In genomic region chr5:172321593-172321992, GRCh38 we compare ENCODE assay signal across 14 cellular contexts. TPM values are rescaled to one million over a fixed set of nuclear protein-coding genes. Genes with fewer than 3 reads are reported as not detected.
DNase-seq lines count a peak whose midpoint lies in the region; ATAC-seq and TF ChIP-seq lines count a peak whose summit lies in the region.
"Had no signal": no experiment of that assay in that cellular context is flagged by ENCODE, and none has a peak within 500 bp of the region (broad histone marks: within the 10 kb centered on the region; RNA-seq: fewer than 3 reads in every experiment).

No MANE protein-coding gene starts in this region.

- H3K4me1 Mint-ChIP-seq in Calu3 (ENCODE audit: low read depth, unreplicated experiment), result no peaks in the 10 kb centered on the region

- DNase-seq in NCI-H146 treated with DMSO at 0.1 percent for 48 hours (lab: John Stamatoyannopoulos, UW; ENCODE audit: unreplicated experiment) (peak; percentile 23), osteoblast (ENCODE audit: insufficient read length, low spot score, missing footprints) (no peak), Calu3 (no peak), sigmoid colon (no peak)
- DNase-seq: activated T-cell treated with anti-CD3 and anti-CD28 coated beads, Interleukin-2, amount 50 U/mL, for 24 hours; brain microvascular endothelial cell; heart right ventricle; mesendoderm; stimulated activated CD4-positive, alpha-beta T cell treated with anti-CD3 and anti-CD28 coated beads, Interleukin-4, amount 100 ng/mL, for 24 hours; testis had no signal

- H3K9me3 Mint-ChIP-seq in Calu3 (ENCODE audit: low read depth, unreplicated experiment), result no peaks in the 10 kb centered on the region
- H3K9me3 Mint-ChIP-seq: activated T-cell treated with anti-CD3 and anti-CD28 coated beads, Interleukin-2, amount 50 U/mL, for 24 hours had no signal

- no peaks in the 10 kb centered on the region for H3K36me3 Mint-ChIP-seq in Calu3 (ENCODE audit: insufficient read depth, unreplicated experiment)
- H3K36me3 Mint-ChIP-seq: activated naive CD8-positive, alpha-beta T cell had no signal

- H3K79me2 ChIP-seq in osteoblast (ENCODE audit: insufficient read depth, low read length), result no peaks in the 10 kb centered on the region

- no peak for TF ChIP-seq POLR2A in sigmoid colon (IDR thresholded peaks at IDR 0.05)

- no peaks in the 10 kb centered on the region for H3K27me3 Mint-ChIP-seq in Calu3 (ENCODE audit: unreplicated experiment)
- H3K27me3 Mint-ChIP-seq: activated naive CD8-positive, alpha-beta T cell; activated T-cell treated with anti-CD3 and anti-CD28 coated beads, Interleukin-2, amount 50 U/mL, for 24 hours had no signal

- BruUV-seq in Calu3 (replicated peaks; lab: Mats Ljungman, UMichigan), result no TSS peak

- H3K4me3 ChIP-seq in osteoblast (ENCODE audit: insufficient read depth, low read length) (no peak overlapping the region), sigmoid colon (no peak overlapping the region)
- H3K4me3 ChIP-seq: heart right ventricle, testis had no signal

- H3K4me1 ChIP-seq in osteoblast (ENCODE audit: insufficient read depth, low read length) (peaks cover 13% of the 10 kb centered on the region), sigmoid colon (no peaks in the 10 kb centered on the region)
- H3K4me1 ChIP-seq: testis had no signal

- no peaks in the 10 kb centered on the region for H3K9me3 ChIP-seq in osteoblast (ENCODE audit: low read depth, low read length)
- H3K9me3 ChIP-seq in sigmoid colon, result no peaks in the 10 kb centered on the region
- H3K9me3 ChIP-seq: heart right ventricle, testis had no signal

- TF ChIP-seq EP300 in sigmoid colon (IDR thresholded peaks at IDR 0.05), result no peak

- intact Hi-C loops in Calu3 (cut with micrococcal nuclease; ENCODE audit: unreplicated experiment) (no loop called here), sigmoid colon (cut with DNase I) (no loop called here)

- no peaks in the 10 kb centered on the region for H4K20me1 ChIP-seq in osteoblast (ENCODE audit: insufficient read depth, low read length)

- peak; percentile 30 for ATAC-seq in GM18498 (IDR thresholded peaks at IDR 0.05; ENCODE audit: unreplicated experiment)
- ATAC-seq in HG02759 (IDR thresholded peaks at IDR 0.05; ENCODE audit: unreplicated experiment), result no peak
- ATAC-seq: heart right ventricle had no signal

- H3K27ac Mint-ChIP-seq in Calu3 (ENCODE audit: unreplicated experiment), result no peak overlapping the region
- H3K27ac Mint-ChIP-seq: activated naive CD8-positive, alpha-beta T cell; activated T-cell treated with anti-CD3 and anti-CD28 coated beads, Interleukin-2, amount 50 U/mL, for 24 hours had no signal

- H3K27me3 ChIP-seq in osteoblast (ENCODE audit: insufficient read depth, low read length) (no peaks in the 10 kb centered on the region), sigmoid colon (no peaks in the 10 kb centered on the region)
- H3K27me3 ChIP-seq: brain microvascular endothelial cell, heart right ventricle, testis had no signal

- no peak overlapping the region for H3K4me3 Mint-ChIP-seq in Calu3 (ENCODE audit: low read depth, unreplicated experiment)
- H3K4me3 Mint-ChIP-seq: activated naive CD8-positive, alpha-beta T cell; activated T-cell treated with anti-CD3 and anti-CD28 coated beads, Interleukin-2, amount 50 U/mL, for 24 hours had no signal

- peak overlapping the region; percentile 38 for H3K27ac ChIP-seq in VCaP
- no peak overlapping the region for H3K27ac ChIP-seq in osteoblast (ENCODE audit: low read depth, low read length)
- H3K27ac ChIP-seq in sigmoid colon, result no peak overlapping the region
- H3K27ac ChIP-seq: brain microvascular endothelial cell, heart right ventricle, testis had no signal

- H3K36me3 ChIP-seq in osteoblast (ENCODE audit: insufficient read depth, low read length), result no peaks in the 10 kb centered on the region
- H3K36me3 ChIP-seq in sigmoid colon, result no peaks in the 10 kb centered on the region
- H3K36me3 ChIP-seq: brain microvascular endothelial cell, heart right ventricle had no signal

- peak overlapping the region; percentile 8 for H2AFZ ChIP-seq in osteoblast (ENCODE audit: low read length)

- peak overlapping the region; percentile 24 for H3K4me2 ChIP-seq in osteoblast (ENCODE audit: insufficient read depth, low read length)

- CTCF ChIA-PET in Calu3 (lab: Charles Lee), result interaction anchor here (0.6 kb wide), 1 partner anchor 1618 kb away, joined by 3 read pairs; no protein-coding TSS in a partner anchor

- TF ChIP-seq CTCF in VCaP (conservative IDR thresholded peaks at IDR 0.05), result no peak
- TF ChIP-seq CTCF in osteoblast (IDR thresholded peaks at IDR 0.05; ENCODE audit: extremely low read depth, low read depth, low read length), result no peak
- TF ChIP-seq CTCF in Calu3 (IDR thresholded peaks at IDR 0.05; ENCODE audit: unreplicated experiment), result no peak
- TF ChIP-seq CTCF in sigmoid colon (IDR thresholded peaks at IDR 0.05), result no peak

RNA-seq across cellular contexts. Expression of gene UBTD2, which starts 38.0 kb away (rescaled TPM):
- total RNA-seq in osteoblast, result 37.6 and 38.3 TPM in 2 replicates
- 18.8 and 21.1 TPM in 2 replicates for total RNA-seq in Calu3 (2022)
- 10 to 100 TPM; 16.3 to 22.1 (median 19.5) TPM for total RNA-seq in sigmoid colon
- polyA plus RNA-seq in sigmoid colon, result 10 to 100 TPM; 12.1 to 21.0 (median 21.0) TPM
